Comparison of ENCODE assay signal across 8 cellular contexts in genomic region chr4:177442623-177443155, GRCh38. TPM values are rescaled to one million over a fixed set of nuclear protein-coding genes. Genes with fewer than 3 reads are reported as not detected.
DNase-seq lines count a peak whose midpoint lies in the region; ATAC-seq, FAIRE-seq and TF ChIP-seq lines count a peak whose summit lies in the region.

No MANE protein-coding gene starts in this region.

- peaks cover 30% of the 10 kb centered on the region for H3K4me1 Mint-ChIP-seq in GM23338
- H3K4me1 Mint-ChIP-seq in stimulated activated naive B cell treated with anti-CD40 and anti-IgM and Interleukin-4, amounts not matched to agents 10 μg/mL and 1 μg/mL and 100 μg/mL, for 72 hours, result peaks cover 9 to 21% of the 10 kb centered on the region in 2 donors

- no peaks in the 10 kb centered on the region for H3K9me1 ChIP-seq in keratinocyte (ENCODE audit: control insufficient read depth, extremely low read depth, insufficient read depth, low read length)

- H3K79me2 ChIP-seq in GM23338 (replicated peaks; ENCODE audit: insufficient read depth) (peaks cover 22% of the 10 kb centered on the region), keratinocyte (ENCODE audit: control insufficient read depth, insufficient read depth, low read length) (no peaks in the 10 kb centered on the region)

- H3K36me3 ChIP-seq in GM23338 (ENCODE audit: insufficient read depth) (no peaks in the 10 kb centered on the region), adrenal gland (replicated peaks in 1 of 2) (no peaks in the 10 kb centered on the region), keratinocyte (ENCODE audit: control insufficient read depth in 2 of 2, extremely low read depth in 1 of 2, insufficient read depth in 2 of 2, low read length in 2 of 2) (no peaks in the 10 kb centered on the region)

- peaks cover 9% of the 10 kb centered on the region for H3K27me3 Mint-ChIP-seq in GM23338 (ENCODE audit: insufficient read depth, low read depth, poor library complexity)
- no peaks in the 10 kb centered on the region for H3K27me3 Mint-ChIP-seq in stimulated activated naive B cell treated with anti-CD40 and anti-IgM and Interleukin-4, amounts not matched to agents 10 μg/mL and 1 μg/mL and 100 μg/mL, for 72 hours

- peak overlapping the region; percentile 89 for H3K27ac ChIP-seq in GM23338 (ENCODE audit: low read depth)
- H3K27ac ChIP-seq in adrenal gland, result peak overlapping the region; percentile 90 to 97 (median 94)
- H3K27ac ChIP-seq in keratinocyte (ENCODE audit: control insufficient read depth, insufficient read depth, low read length), result peak overlapping the region; percentile 91

- no peaks in the 10 kb centered on the region for H4K20me1 ChIP-seq in GM23338 (replicated peaks; ENCODE audit: insufficient read depth)
- no peaks in the 10 kb centered on the region for H4K20me1 ChIP-seq in keratinocyte (ENCODE audit: control insufficient read depth, extremely low read depth, insufficient read depth, low read length)

- FAIRE-seq in keratinocyte (lab: Jason Lieb, UNC), result no peak

- H3K4me1 ChIP-seq in GM23338 (ENCODE audit: insufficient read depth) (peaks cover 12% of the 10 kb centered on the region), adrenal gland (replicated peaks in 1 of 2) (peaks cover 5% of the 10 kb centered on the region in 2 donors), keratinocyte (ENCODE audit: control insufficient read depth, extremely low read depth, insufficient read depth, low read length) (peaks cover 9% of the 10 kb centered on the region)

- peak overlapping the region; percentile 85 for H3K9ac ChIP-seq in keratinocyte (ENCODE audit: control insufficient read depth, extremely low read depth, insufficient read depth, low read length)

- 0 out of 2 replicates have a peak, but pooled peaks cover 4% of the 10 kb centered on the region for H3F3A ChIP-seq in GM23338 (replicated peaks; ENCODE audit: low read depth)

- intact Hi-C loops in adrenal gland (cut with DNase I), result no loop called here

- peaks cover 3% of the 10 kb centered on the region; the same call in 1 of the 3 replicates for H3K36me3 Mint-ChIP-seq in GM23338 (ENCODE audit: low read depth)
- peaks cover 2 to 3% of the 10 kb centered on the region in 2 donors for H3K36me3 Mint-ChIP-seq in stimulated activated naive B cell treated with anti-CD40 and anti-IgM and Interleukin-4, amounts not matched to agents 10 μg/mL and 1 μg/mL and 100 μg/mL, for 72 hours

- H3K9me3 Mint-ChIP-seq in GM23338, result no peaks in the 10 kb centered on the region; the same call in 2 of the 3 replicates
- no peaks in the 10 kb centered on the region for H3K9me3 Mint-ChIP-seq in stimulated activated naive B cell treated with anti-CD40 and anti-IgM and Interleukin-4, amounts not matched to agents 10 μg/mL and 1 μg/mL and 100 μg/mL, for 72 hours

- no peaks in the 10 kb centered on the region for H3K9me3 ChIP-seq in adrenal gland (replicated peaks in 1 of 3)
- no peaks in the 10 kb centered on the region for H3K9me3 ChIP-seq in keratinocyte (ENCODE audit: control insufficient read depth, low read depth, low read length)

- 4 to 8% (median 5%) methylated on average over 10 of the region's 10 CpGs for WGBS in adrenal gland, 4 donors

- H3K4me2 ChIP-seq in GM23338 (peak overlapping the region; percentile 82), keratinocyte (ENCODE audit: control insufficient read depth, extremely low read depth, insufficient read depth, low read depth, low read length) (peak overlapping the region; percentile 90)

- H3K4me3 ChIP-seq in GM23338 (peak overlapping the region; percentile 62), adrenal gland (peak overlapping the region; percentile 39 to 88 (median 78)), keratinocyte (ENCODE audit: control insufficient read depth in 2 of 3, extremely low read depth in 1 of 3, insufficient read depth in 2 of 3, low read depth in 1 of 3, low read length in 3 of 3) (peak overlapping the region; percentile 55 to 75 (median 73))

- dilution Hi-C loops in keratinocyte (cut with MboI; ENCODE audit: extremely low pct_ligation_motif_present, low sequenced_read_pairs), result no loop called here

- H3K27me3 ChIP-seq in GM23338 (ENCODE audit: insufficient read depth) (no peaks in the 10 kb centered on the region), adrenal gland (no peaks in the 10 kb centered on the region), keratinocyte (ENCODE audit: control insufficient read depth, extremely low read depth, insufficient read depth, low read length) (no peaks in the 10 kb centered on the region)

- ATAC-seq in GM23338, result no peak
- ATAC-seq in stimulated activated naive B cell treated with anti-CD40 and anti-IgM and Interleukin-4, amounts not matched to agents 10 μg/mL and 1 μg/mL and 100 μg/mL, for 72 hours (replicated peaks), result peak; percentile 36

- no peaks in the 10 kb centered on the region for H3K9me2 ChIP-seq in GM23338 (ENCODE audit: insufficient read depth)

- H3K4me3 Mint-ChIP-seq in GM23338, result peak overlapping the region; percentile 79
- peak overlapping the region; percentile 87 for H3K4me3 Mint-ChIP-seq in stimulated activated naive B cell treated with anti-CD40 and anti-IgM and Interleukin-4, amounts not matched to agents 10 μg/mL and 1 μg/mL and 100 μg/mL, for 72 hours

- peak overlapping the region; percentile 98 for H2AFZ ChIP-seq in GM23338
- peak overlapping the region; percentile 89 for H2AFZ ChIP-seq in keratinocyte (ENCODE audit: control insufficient read depth, low read length)

- peak; percentile 41 for DNase-seq in NCI-H510A treated with DMSO at 0.1 percent for 48 hours (lab: John Stamatoyannopoulos, UW)
- DNase-seq in NCI-H510A (lab: John Stamatoyannopoulos, UW), result no peak
- no peak for DNase-seq in GM23338 (ENCODE audit: low spot score)
- DNase-seq in NCI-H1417 (lab: John Stamatoyannopoulos, UW), result peak in 2 of 3 experiments; percentile 73 to 83
- DNase-seq in adrenal gland, result peak in 2 of 7 donors; percentile 11 to 24
- DNase-seq in keratinocyte (ENCODE audit: low read depth, low spot score), result no peak
- peak; percentile 15 for DNase-seq in stimulated activated naive B cell treated with anti-CD40 and anti-IgM and Interleukin-4, amounts not matched to agents 10 μg/mL and 1 μg/mL and 100 μg/mL, for 72 hours
- no peak for DNase-seq in NCI-H187 treated with DMSO at 0.1 percent for 48 hours (lab: John Stamatoyannopoulos, UW)

- H3K27ac Mint-ChIP-seq in GM23338, result peak overlapping the region; percentile 97
- H3K27ac Mint-ChIP-seq in stimulated activated naive B cell treated with anti-CD40 and anti-IgM and Interleukin-4, amounts not matched to agents 10 μg/mL and 1 μg/mL and 100 μg/mL, for 72 hours, result peak overlapping the region; percentile 91

- no peak for TF ChIP-seq CTCF in GM23338 (conservative IDR thresholded peaks at IDR 0.05; ENCODE audit: low read depth in 2 of 2)
- no peak for TF ChIP-seq CTCF in adrenal gland (IDR thresholded peaks at IDR 0.05)
- TF ChIP-seq CTCF in keratinocyte (optimal IDR thresholded peaks at IDR 0.05 in 1 of 3, IDR thresholded peaks at IDR 0.05 in 1 of 3, conservative IDR thresholded peaks at IDR 0.05 in 1 of 3; ENCODE audit: extremely low read depth in 1 of 3, insufficient read depth in 2 of 3, low read length in 3 of 3), result no peak

- no peak for TF ChIP-seq POLR2A in adrenal gland (IDR thresholded peaks at IDR 0.05)

TF ChIP-seq in GM23338, 12 proteins besides CTCF, POLR2A, EP300 and RAD21:
- TF ChIP-seq ZNF114 (CRISPR knock-in tag; IDR thresholded peaks at IDR 0.05) (no peak), ZNF331 (CRISPR knock-in tag; IDR thresholded peaks at IDR 0.05; ENCODE audit: low read depth) (no peak), EZH2 (IDR thresholded peaks at IDR 0.05; ENCODE audit: low read depth, unreplicated experiment) (no peak)

RNA-seq across cellular contexts. Expression of gene AGA, which starts 0.5 kb away (rescaled TPM):
- total RNA-seq in GM23338 (2014; rRNA removed; shearing (Covaris generic)), result 12.8 and 26.8 TPM in 2 replicates
- 4.3 and 5.5 TPM in 2 replicates for polyA plus RNA-seq in GM23338 (2016; fragmentation: Nextera tagmentation; extraction: Ambion mirVana)
- 10 to 100 TPM; 12.9 to 66.9 (median 28.4) TPM for total RNA-seq in adrenal gland
- polyA plus RNA-seq in adrenal gland, result 10 to 100 TPM in 2 of 3 donors, 1 to 10 TPM in 1; 8.8 to 51.4 (median 11.8) TPM
- polyA plus RNA-seq in keratinocyte, result 12.0 to 18.0 TPM (median 16.7 TPM) in 3 replicates
- 33.0 TPM for polyA plus RNA-seq in keratinocyte (2011; ENCODE audit: low read depth)
- 10.0 and 13.6 TPM in 2 replicates for polyA plus RNA-seq in keratinocyte (2011; cell fraction: cytosol; rRNA removed)
- polyA plus RNA-seq in keratinocyte (2011; cell fraction: nucleus; rRNA removed), result 20.5 and 31.5 TPM in 2 replicates
- polyA plus RNA-seq in keratinocyte (2012; ENCODE audit: low replicate concordance), result 14.3 and 19.5 TPM in 2 replicates
- polyA minus RNA-seq in keratinocyte, result 6.4 to 14.7 TPM (median 10.0 TPM) in 3 replicates
- polyA minus RNA-seq in keratinocyte (2011; cell fraction: cytosol; rRNA and poly(A)+ RNA removed), result 21.5 TPM
- polyA minus RNA-seq in keratinocyte (2011; cell fraction: nucleus; rRNA and poly(A)+ RNA removed), result 17.7 and 19.0 TPM in 2 replicates

Comparison
In these comparisons a context has a peak if more than half of its experiments do, and no peak if none do; other contexts are left out.
1. DNase-seq: peak in NCI-H510A treated with DMSO at 0.1 percent for 48 hours (single experiment), NCI-H1417 (2 of 3) and stimulated activated naive B cell treated with anti-CD40 and anti-IgM and Interleukin-4, amounts not matched to agents 10 μg/mL and 1 μg/mL and 100 μg/mL, for 72 hours (single experiment); none in NCI-H510A (single experiment), GM23338 (single experiment), keratinocyte (single experiment) and NCI-H187 treated with DMSO at 0.1 percent for 48 hours (single experiment).
2. Peak in every context shown above with its lines, with median percentiles within 50 percentile points of each other: H3K27ac ChIP-seq and H3K4me3 ChIP-seq.